In the genomic region with DNA sequence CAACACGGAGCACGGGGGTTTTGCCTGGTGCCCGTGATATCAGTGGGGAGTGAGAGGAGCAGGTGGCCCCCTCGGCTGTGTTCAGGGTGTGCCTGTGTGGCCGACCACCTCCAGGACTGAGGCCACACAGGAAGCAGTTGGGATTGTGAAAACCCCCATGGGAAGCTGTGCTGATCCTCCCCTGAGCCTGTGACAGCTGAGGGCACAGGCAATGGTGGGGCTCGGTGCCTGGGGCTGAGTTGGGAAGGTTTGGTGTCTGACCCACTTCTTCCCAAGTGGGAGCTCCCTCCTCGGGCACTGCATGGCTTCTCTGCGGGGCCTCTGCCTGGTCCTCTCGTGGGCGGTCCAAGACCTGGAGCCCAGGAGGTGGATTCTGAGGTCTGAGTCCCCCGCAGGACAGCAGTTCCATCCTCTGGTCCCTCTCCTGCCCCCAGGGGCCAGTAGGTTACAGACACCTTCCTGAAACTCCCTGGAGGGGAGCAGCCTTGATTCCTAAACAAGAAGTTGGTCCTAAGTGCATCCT, we compare ENCODE assay signal across 19 cellular contexts. TPM values are rescaled to one million over a fixed set of nuclear protein-coding genes. Genes with fewer than 3 reads are reported as not detected.
DNase-seq lines count a peak whose midpoint lies in the region; ATAC-seq, FAIRE-seq and TF ChIP-seq lines count a peak whose summit lies in the region.
"Had no signal": no experiment of that assay in that cellular context is flagged by ENCODE, and none has a peak within 500 bp of the region (broad histone marks: within the 10 kb centered on the region; RNA-seq: fewer than 3 reads in every experiment).

No MANE protein-coding gene starts in this region.

- H4K8ac ChIP-seq in H9 (replicated peaks; ENCODE audit: insufficient read length, low read depth, low read length) (no peak overlapping the region), H1 (ENCODE audit: extremely low read depth, insufficient read depth, low read length) (no peak overlapping the region), neuronal stem cell (ENCODE audit: low read depth, low read length) (no peak overlapping the region)

- no peak overlapping the region for H3T11ph ChIP-seq in H9 (ENCODE audit: low read length)

- ATAC-seq in mucosa of descending colon (no peak), GM18868 (IDR thresholded peaks at IDR 0.05; ENCODE audit: unreplicated experiment) (no peak)

- H4K5ac ChIP-seq in H9 (ENCODE audit: insufficient read length, low read depth, low read length) = no peak overlapping the region
- no peak overlapping the region for H4K5ac ChIP-seq in H1 (ENCODE audit: insufficient read length, low read depth, low read length)

- peaks cover 7% of the 10 kb centered on the region; the same call in 1 of the 2 replicates for H3K79me2 ChIP-seq in H9 (ENCODE audit: insufficient read depth, low read length)
- peaks cover 0 to 69% of the 10 kb centered on the region in 2 experiments; a peak in 2 of 4 replicates for H3K79me2 ChIP-seq in H1 (ENCODE audit: control insufficient read depth in 1 of 2, insufficient read depth in 2 of 2, low read length in 2 of 2)

- H3K4me1 Mint-ChIP-seq in H9 = peaks cover 35 to 36% of the 10 kb centered on the region in 2 experiments

- H4K91ac ChIP-seq in H9 (ENCODE audit: insufficient read length, low read depth, low read length) (no peak overlapping the region), H1 (replicated peaks; ENCODE audit: insufficient read length, low read length) (no peak overlapping the region), neuronal stem cell (ENCODE audit: low read depth, low read length, poor library complexity) (no peak overlapping the region)

- CTCF ChIA-PET in A673 (lab: Charles Lee) (no interaction called here), H1 (lab: Charles Lee; ENCODE audit: partially characterized antibody) (interaction anchor here (1.0 to 1.4 kb wide), 3 partner anchors 27 to 60 kb away, joined by 3 to 4 read pairs (median 3); no protein-coding TSS in a partner anchor), RWPE1 (lab: Yijun Ruan, JAX) (no interaction called here)

- H3K23me2 ChIP-seq in H9 (ENCODE audit: insufficient read length, low read depth, low read length, poor library complexity, severe bottlenecking) (no peaks in the 10 kb centered on the region), H1 (ENCODE audit: low read depth, low read length) (no peaks in the 10 kb centered on the region)

- H3K4ac ChIP-seq in H9 (ENCODE audit: low read depth, low read length) = no peak overlapping the region
- H3K4ac ChIP-seq in H1 (replicated peaks; ENCODE audit: insufficient read length, low read depth, low read length) = no peak overlapping the region
- H3K4ac ChIP-seq in neuronal stem cell (ENCODE audit: low read length) = no peak overlapping the region

- H4K20me1 ChIP-seq in H9 (ENCODE audit: control insufficient read depth, insufficient read depth, insufficient read length) = peaks cover 6% of the 10 kb centered on the region
- H4K20me1 ChIP-seq in H1 (replicated peaks in 1 of 2; ENCODE audit: control insufficient read depth in 1 of 2, insufficient read depth in 2 of 2, low read length in 2 of 2) = peaks cover 29 to 57% of the 10 kb centered on the region in 2 experiments

- H3K18ac ChIP-seq in H9 (ENCODE audit: insufficient read length, low read depth, low read length) (no peak overlapping the region), H1 (ENCODE audit: extremely low read depth, low read length) (no peak overlapping the region), neuronal stem cell (ENCODE audit: low read length) (peak overlapping the region; percentile 51)

- no peak; a peak in 1 of 4 replicates for TF ChIP-seq RAD21 in H1 (IDR thresholded peaks at IDR 0.05 in 1 of 2, conservative IDR thresholded peaks at IDR 0.05 in 1 of 2; ENCODE audit: low read depth in 2 of 2, low read length in 2 of 2)

- H3K27me3 ChIP-seq in A673 (replicated peaks; ENCODE audit: insufficient read depth, low read depth, low read length, poor library complexity) (no peaks in the 10 kb centered on the region), H9 (ENCODE audit: insufficient read depth, low read length) (no peaks in the 10 kb centered on the region), H1 (replicated peaks in 1 of 4; ENCODE audit: control insufficient read depth in 3 of 4, extremely low read depth in 1 of 4, insufficient read depth in 3 of 4, low read length in 3 of 4) (no peaks in the 10 kb centered on the region), neuronal stem cell (ENCODE audit: control insufficient read depth in 3 of 3, insufficient read depth in 3 of 3, low read depth in 1 of 3, low read length in 3 of 3) (no peaks in the 10 kb centered on the region)
- H3K27me3 ChIP-seq: SJSA1 had no signal

- H2BK12ac ChIP-seq in H9 (ENCODE audit: insufficient read length, low read depth, low read length) (no peak overlapping the region), H1 (ENCODE audit: low read depth, low read length) (no peak overlapping the region), neuronal stem cell (ENCODE audit: low read length) (no peak overlapping the region)

- H2BK20ac ChIP-seq in H9 (ENCODE audit: low read depth, low read length, poor library complexity, severe bottlenecking) = no peak overlapping the region
- no peak overlapping the region for H2BK20ac ChIP-seq in H1 (ENCODE audit: low read length)

- no CpG with 5 or more reads among the region's 11 CpGs for WGBS in H9 (ENCODE audit: extremely low coverage, insufficient read length, low lambda C conversion rate)
- 85% methylated on average over 11 of the region's 11 CpGs; no CpG with 5 or more reads in 1 of the 2 experiments for WGBS in H1 (ENCODE audit: extremely low coverage in 1 of 2, insufficient coverage in 1 of 2, insufficient read length in 1 of 2, insufficient replicate concordance in 2 of 2, low coverage in 1 of 2, low lambda C conversion rate in 2 of 2, missing lambda C conversion rate in 1 of 2), 2 experiments
- no CpG with 5 or more reads among the region's 11 CpGs for WGBS in neuronal stem cell (ENCODE audit: extremely low coverage in 2 of 2, insufficient read length in 2 of 2, insufficient replicate concordance in 1 of 2), 2 donors

- H3K27me3 Mint-ChIP-seq in H9 (ENCODE audit: low read depth) = no peaks in the 10 kb centered on the region; the same call in 1 of the 2 replicates
- H3K27me3 Mint-ChIP-seq: CD4-positive, CD25-positive, alpha-beta regulatory T cell had no signal

- TF ChIP-seq POLR2A in H1 (IDR thresholded peaks at IDR 0.05; ENCODE audit: control extremely low read depth in 1 of 2, low read depth in 2 of 2, low read length in 2 of 2) = no peak

- H3K27ac ChIP-seq in A673 (ENCODE audit: low read depth, low read length, poor library complexity, severe bottlenecking) = peak overlapping the region; percentile 34
- H3K27ac ChIP-seq in H9 (ENCODE audit: insufficient read length, low read depth, low read length) = no peak overlapping the region
- H3K27ac ChIP-seq in H1 (ENCODE audit: low read depth, low read length) = no peak overlapping the region
- no peak overlapping the region for H3K27ac ChIP-seq in neuronal stem cell (replicated peaks; ENCODE audit: low read length)
- no peak overlapping the region for H3K27ac ChIP-seq in RWPE1
- H3K27ac ChIP-seq: SJSA1 had no signal

- POLR2A ChIA-PET in A673 (lab: Charles Lee; ENCODE audit: low non-redundant PET) = no interaction called here
- POLR2A ChIA-PET in H1 (lab: Charles Lee; ENCODE audit: partially characterized antibody) = no interaction called here
- POLR2A ChIA-PET in RWPE1 (lab: Yijun Ruan, JAX; ENCODE audit: low non-redundant PET) = no interaction called here

- H3K4me3 Mint-ChIP-seq in H9 = no peak overlapping the region
- H3K4me3 Mint-ChIP-seq: CD4-positive, CD25-positive, alpha-beta regulatory T cell had no signal

- H3K4me3 ChIP-seq in A673 (ENCODE audit: low read depth, low read length, poor library complexity, severe bottlenecking) (no peak overlapping the region), H1 (ENCODE audit: extremely low read depth in 1 of 4, insufficient read depth in 2 of 4, low read depth in 3 of 4, low read length in 4 of 4) (no peak overlapping the region), neuronal stem cell (ENCODE audit: low read length in 2 of 2) (no peak overlapping the region), mucosa of descending colon (no peak overlapping the region)
- H3K4me3 ChIP-seq: SJSA1 had no signal

- H3K9ac ChIP-seq in H9 (ENCODE audit: extremely low read depth, insufficient read length, low read length) (no peak overlapping the region), H1 (replicated peaks in 1 of 4; ENCODE audit: extremely low read depth in 1 of 4, low read depth in 3 of 4, low read length in 3 of 4) (no peak overlapping the region), neuronal stem cell (ENCODE audit: low read depth, low read length, poor library complexity) (no peak overlapping the region)

- intact Hi-C loops in A673 (cut with micrococcal nuclease; ENCODE audit: unreplicated experiment) = no loop called here
- intact Hi-C loops in mucosa of descending colon (cut with DNase I, micrococcal nuclease) = no loop called here

- H2BK120ac ChIP-seq in H9 (ENCODE audit: low read depth, low read length, poor library complexity, severe bottlenecking) (no peak overlapping the region), H1 (replicated peaks; ENCODE audit: low read depth, low read length) (no peak overlapping the region), neuronal stem cell (ENCODE audit: low read depth, low read length) (no peak overlapping the region)

- H2AK5ac ChIP-seq in H9 (ENCODE audit: insufficient read length, low read length) = no peak overlapping the region
- no peak overlapping the region for H2AK5ac ChIP-seq in H1 (ENCODE audit: low read depth, low read length)
- no peak overlapping the region for H2AK5ac ChIP-seq in neuronal stem cell (ENCODE audit: low read depth, low read length)

- TF ChIP-seq EP300 in H1 (IDR thresholded peaks at IDR 0.05; ENCODE audit: borderline replicate concordance in 1 of 2, low read depth in 2 of 2, low read length in 2 of 2) = no peak

- peak overlapping the region in 1 of 3 experiments; percentile 72; a peak in 1 of 7 replicates for H3K27ac Mint-ChIP-seq in H9

- DNase-seq in A673 (ENCODE audit: low spot score) (no peak), H9 (no peak), H1 (ENCODE audit: low read depth in 1 of 2, low spot score in 2 of 2) (no peak), neuronal stem cell (ENCODE audit: low spot score) (no peak), mucosa of descending colon (no peak), NCI-H524 (lab: John Stamatoyannopoulos, UW) (no peak), RWPE1 (ENCODE audit: low spot score) (no peak)
- DNase-seq: Calu3; CD4-positive, CD25-positive, alpha-beta regulatory T cell; DMS79 treated with DMSO at 0.1 percent for 48 hours; MM.1S; NCI-H1105 treated with DMSO at 0.1 percent for 48 hours; NCI-H187 treated with DMSO at 0.1 percent for 48 hours; NCI-H446 treated with DMSO at 0.1 percent for 48 hours had no signal

- H3K23ac ChIP-seq in H9 (ENCODE audit: insufficient read length, low read depth, low read length) = no peak overlapping the region
- H3K23ac ChIP-seq in H1 (ENCODE audit: insufficient read length) = no peak overlapping the region
- H3K23ac ChIP-seq in neuronal stem cell (ENCODE audit: low read depth, low read length, poor library complexity) = no peak overlapping the region

- H3K4me2 ChIP-seq in H9 (ENCODE audit: insufficient read depth, insufficient read length, low read length) (no peak overlapping the region), H1 (ENCODE audit: insufficient read depth in 1 of 2, low read depth in 2 of 2, low read length in 2 of 2) (no peak overlapping the region), neuronal stem cell (ENCODE audit: insufficient read depth, low read length, poor library complexity, severe bottlenecking) (no peak overlapping the region)

- peaks cover 7% of the 10 kb centered on the region for H3K4me1 ChIP-seq in A673 (ENCODE audit: insufficient read depth, low read length, poor library complexity, severe bottlenecking)
- H3K4me1 ChIP-seq in H9 (ENCODE audit: insufficient read depth, low read length) = no peaks in the 10 kb centered on the region; the same call in 1 of the 2 replicates
- peaks cover 6 to 19% (median 12%) of the 10 kb centered on the region in 4 experiments; a peak in 6 of 7 replicates for H3K4me1 ChIP-seq in H1 (replicated peaks in 1 of 4; ENCODE audit: control insufficient read depth in 3 of 4, insufficient read depth in 4 of 4, low read length in 3 of 4)
- H3K4me1 ChIP-seq in neuronal stem cell (ENCODE audit: control insufficient read depth in 2 of 2, insufficient read depth in 1 of 2, low read depth in 1 of 2, low read length in 2 of 2) = peaks cover 15 to 22% of the 10 kb centered on the region in 2 donors
- H3K4me1 ChIP-seq in mucosa of descending colon (ENCODE audit: low read depth) = no peaks in the 10 kb centered on the region

- H3K56ac ChIP-seq in H9 (ENCODE audit: insufficient read length, low read depth, low read length) (no peak overlapping the region), H1 (replicated peaks; ENCODE audit: insufficient read length, low read depth, low read length) (no peak overlapping the region)

- TF ChIP-seq CTCF in A673 (conservative IDR thresholded peaks at IDR 0.05; ENCODE audit: low read depth, low read length) (no peak), H9 (conservative IDR thresholded peaks at IDR 0.05) (peak; percentile 34), H1 (IDR thresholded peaks at IDR 0.05; ENCODE audit: control extremely low read depth in 1 of 3, insufficient read depth in 1 of 3, low read depth in 1 of 3, low read length in 3 of 3) (peak in 1 of 3 experiments; percentile 4; a peak in 1 of 4 replicates), mucosa of descending colon (IDR thresholded peaks at IDR 0.05) (no peak), RWPE1 (conservative IDR thresholded peaks at IDR 0.05; ENCODE audit: low read depth) (no peak)

- H2BK15ac ChIP-seq in H9 (ENCODE audit: low read depth, low read length) (no peak overlapping the region), H1 (ENCODE audit: low read length) (no peak overlapping the region), neuronal stem cell (ENCODE audit: low read length) (no peak overlapping the region)

- H3K9me3 ChIP-seq in A673 (ENCODE audit: low read depth, low read length, poor library complexity, severe bottlenecking) = peaks cover 6% of the 10 kb centered on the region
- no peaks in the 10 kb centered on the region for H3K9me3 ChIP-seq in H9 (ENCODE audit: control insufficient read depth, low read depth, low read length)
- no peaks in the 10 kb centered on the region for H3K9me3 ChIP-seq in H1 (ENCODE audit: insufficient read depth in 2 of 2, low read depth in 1 of 2, low read length in 1 of 2)
- peaks cover 0 to 7% of the 10 kb centered on the region in 2 donors for H3K9me3 ChIP-seq in neuronal stem cell (replicated peaks in 1 of 2; ENCODE audit: control insufficient read depth in 2 of 2, insufficient read depth in 1 of 2, low read depth in 1 of 2, low read length in 2 of 2)
- H3K9me3 ChIP-seq in mucosa of descending colon = no peaks in the 10 kb centered on the region

- BruUV-seq in A673 (replicated peaks; lab: Mats Ljungman, UMichigan) = no TSS peak

- H3K14ac ChIP-seq in H9 (ENCODE audit: insufficient read depth, low read length) (peak overlapping the region; percentile 51; the same call in 1 of the 2 replicates), H1 (ENCODE audit: insufficient read length) (no peak overlapping the region), neuronal stem cell (ENCODE audit: low read length) (no peak overlapping the region)

- H3K79me1 ChIP-seq in H9 (ENCODE audit: insufficient read depth, low read depth, low read length, poor library complexity, severe bottlenecking) = peaks cover 6% of the 10 kb centered on the region
- peaks cover 49% of the 10 kb centered on the region for H3K79me1 ChIP-seq in H1 (ENCODE audit: low read depth, low read length)
- peaks cover 4% of the 10 kb centered on the region for H3K79me1 ChIP-seq in neuronal stem cell (ENCODE audit: low read depth, low read length)

- peaks cover 3 to 13% (median 6%) of the 10 kb centered on the region in 3 experiments; a peak in 6 of 7 replicates for H3K36me3 Mint-ChIP-seq in H9 (ENCODE audit: insufficient read depth in 1 of 3, low read depth in 3 of 3)
- H3K36me3 Mint-ChIP-seq: CD4-positive, CD25-positive, alpha-beta regulatory T cell had no signal

- peaks cover 0 to 4% of the 10 kb centered on the region in 2 experiments; a peak in 1 of 5 replicates for H3K9me3 Mint-ChIP-seq in H9
- H3K9me3 Mint-ChIP-seq: CD4-positive, CD25-positive, alpha-beta regulatory T cell had no signal

- no peak overlapping the region for H2BK5ac ChIP-seq in H9 (ENCODE audit: insufficient read length, low read length)
- H2BK5ac ChIP-seq in H1 (ENCODE audit: low read depth, low read length) = peak overlapping the region; percentile 12; the same call in 1 of the 2 replicates
- no peak overlapping the region for H2BK5ac ChIP-seq in neuronal stem cell (ENCODE audit: low read length)

- no peak for FAIRE-seq in H1 (lab: Jason Lieb, UNC)
- FAIRE-seq: A204.1, G401.6, HepG2 had no signal

- H2AFZ ChIP-seq in H9 (ENCODE audit: low read length) = no peak overlapping the region
- H2AFZ ChIP-seq in H1 (ENCODE audit: low read length) = no peak overlapping the region
- H2AFZ ChIP-seq in neuronal stem cell (ENCODE audit: low read length) = no peak overlapping the region

- H3K36me3 ChIP-seq in A673 (ENCODE audit: insufficient read depth, low read length, poor library complexity, severe bottlenecking) (no peaks in the 10 kb centered on the region), H1 (ENCODE audit: control insufficient read depth in 2 of 4, insufficient read depth in 4 of 4, low read length in 3 of 4) (no peaks in the 10 kb centered on the region), neuronal stem cell (replicated peaks in 1 of 2; ENCODE audit: control insufficient read depth in 2 of 2, insufficient read depth in 2 of 2, low read length in 2 of 2) (peaks cover 0 to 7% of the 10 kb centered on the region in 2 donors), mucosa of descending colon (ENCODE audit: low read depth) (no peaks in the 10 kb centered on the region)
- H3K36me3 ChIP-seq: SJSA1 had no signal

RNA-seq across cellular contexts. Expression of a gene that starts 17.9 kb away (rescaled TPM):
- 52.5 and 63.4 TPM in 2 replicates for total RNA-seq in A673 (2021)
- 63.5 and 72.5 TPM in 2 replicates for total RNA-seq in H9 (2021)
- 62.3 and 62.8 TPM in 2 replicates for total RNA-seq in H1 (2021; fragmentation: NEBNext Ultra II Directional; extraction: Animal tissue kit (Norgen Biotek cat#: 25700))
- 38.0 and 65.4 TPM in 2 replicates for polyA plus RNA-seq in H1 (2011; rRNA removed)
- polyA plus RNA-seq in H1 (2011; cell fraction: cytosol; rRNA removed) = 57.3 TPM
- polyA plus RNA-seq in H1 (2011; cell fraction: nucleus; rRNA removed) = 306 TPM
- polyA plus RNA-seq in H1 (2012, experiment 1 of 2) = 54.5 to 72.8 TPM (median 68.7 TPM) in 4 replicates
- 42.3 TPM for polyA plus RNA-seq in H1 (2012, experiment 2 of 2)
- polyA plus RNA-seq in H1 (2013, experiment 1 of 2) = 35.8 TPM
- 33.2 TPM for polyA plus RNA-seq in H1 (2013, experiment 2 of 2)
- polyA minus RNA-seq in H1 (2011; rRNA and poly(A)+ RNA removed) = 28.2 and 33.0 TPM in 2 replicates
- 49.0 TPM for polyA minus RNA-seq in H1 (2011; cell fraction: cytosol; rRNA and poly(A)+ RNA removed)
- 88.7 TPM for polyA minus RNA-seq in H1 (2011; cell fraction: nucleus; rRNA and poly(A)+ RNA removed)
- polyA plus RNA-seq in neuronal stem cell (2013, experiment 1 of 2) = 33.5 TPM
- 32.3 TPM for polyA plus RNA-seq in neuronal stem cell (2013, experiment 2 of 2)
- total RNA-seq in mucosa of descending colon = 10 to 100 TPM; 71.7 to 84.3 (median 78.9) TPM

RNA-seq across cellular contexts. Expression of a gene that starts 31.6 kb away (rescaled TPM):
- 41.8 and 48.0 TPM in 2 replicates for total RNA-seq in A673 (2021)
- total RNA-seq in H9 (2021) = 27.0 and 28.3 TPM in 2 replicates
- 18.3 and 18.5 TPM in 2 replicates for total RNA-seq in H1 (2021; fragmentation: NEBNext Ultra II Directional; extraction: Animal tissue kit (Norgen Biotek cat#: 25700))
- 7.7 and 12.5 TPM in 2 replicates for polyA plus RNA-seq in H1 (2011; rRNA removed)
- polyA plus RNA-seq in H1 (2011; cell fraction: cytosol; rRNA removed) = 11.1 TPM
- polyA plus RNA-seq in H1 (2011; cell fraction: nucleus; rRNA removed) = 32.8 TPM
- polyA plus RNA-seq in H1 (2012, experiment 1 of 2) = 11.4 to 15.6 TPM (median 13.1 TPM) in 4 replicates
- 7.8 TPM for polyA plus RNA-seq in H1 (2012, experiment 2 of 2)
- polyA plus RNA-seq in H1 (2013, experiment 1 of 2) = 9.6 TPM
- polyA plus RNA-seq in H1 (2013, experiment 2 of 2) = 8.4 TPM
- polyA minus RNA-seq in H1 (2011; rRNA and poly(A)+ RNA removed) = 10.3 and 11.4 TPM in 2 replicates
- 15.4 TPM for polyA minus RNA-seq in H1 (2011; cell fraction: cytosol; rRNA and poly(A)+ RNA removed)
- 35.1 TPM for polyA minus RNA-seq in H1 (2011; cell fraction: nucleus; rRNA and poly(A)+ RNA removed)
- polyA plus RNA-seq in neuronal stem cell (2013, experiment 1 of 2) = 14.0 TPM
- polyA plus RNA-seq in neuronal stem cell (2013, experiment 2 of 2) = 14.3 TPM
- 10 to 100 TPM; 27.4 to 40.1 (median 34.2) TPM for total RNA-seq in mucosa of descending colon
